8 cellular contexts compared by ENCODE assay signal in the genomic region with DNA sequence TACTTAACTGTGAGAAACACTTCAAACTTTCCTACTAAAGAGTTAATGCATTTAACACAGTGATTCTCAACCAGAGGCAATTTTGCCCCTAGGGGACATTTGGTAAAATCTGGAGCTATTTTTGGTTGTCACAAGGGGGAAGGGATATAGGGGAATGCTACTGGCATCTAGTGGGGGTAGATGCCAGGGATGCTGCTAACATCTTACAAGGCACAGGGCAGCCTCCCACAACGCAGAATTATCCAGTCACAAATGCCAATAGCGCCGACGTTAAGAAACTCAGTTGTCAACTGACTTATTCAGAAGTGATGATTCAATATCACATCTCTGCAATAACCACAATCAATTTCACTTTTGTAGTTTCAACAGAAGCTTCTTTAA. TPM values are rescaled to one million over a fixed set of nuclear protein-coding genes. Genes with fewer than 3 reads are reported as not detected.
DNase-seq lines count a peak whose midpoint lies in the region; ATAC-seq and TF ChIP-seq lines count a peak whose summit lies in the region.

No MANE protein-coding gene starts in this region.

- peak; percentile 36 to 39 for ATAC-seq in activated T-cell treated with anti-CD3 and anti-CD28 coated beads, Interleukin-2, amount 50 U/mL, for 72 hours (replicated peaks in 1 of 2)
- no peak for ATAC-seq in HG03565 (IDR thresholded peaks at IDR 0.05; ENCODE audit: unreplicated experiment)

- H3K27ac Mint-ChIP-seq in activated T-cell treated with anti-CD3 and anti-CD28 coated beads, Interleukin-2, amount 50 U/mL, for 72 hours, result peak overlapping the region; percentile 99
- no peak overlapping the region for H3K27ac Mint-ChIP-seq in glutamatergic neuron (ENCODE audit: unreplicated experiment)

- H3K4me3 Mint-ChIP-seq in activated T-cell treated with anti-CD3 and anti-CD28 coated beads, Interleukin-2, amount 50 U/mL, for 72 hours, result peak overlapping the region; percentile 90 to 99
- H3K4me3 Mint-ChIP-seq in glutamatergic neuron (ENCODE audit: unreplicated experiment), result peak overlapping the region; percentile 88

- peak; percentile 29 to 42 for DNase-seq in activated CD4-positive, alpha-beta T cell treated with anti-CD3 and anti-CD28 coated beads for 24 hours (ENCODE audit: low read depth in 2 of 2)
- DNase-seq in activated CD4-positive, alpha-beta T cell treated with anti-CD3 and anti-CD28 coated beads for 1 hour, result no peak
- DNase-seq in NCI-H1694 treated with DMSO at 0.1 percent for 48 hours (lab: John Stamatoyannopoulos, UW) (peak; percentile 2), glutamatergic neuron (no peak), NCI-H446 (lab: John Stamatoyannopoulos, UW) (no peak)
- peak; percentile 58 to 70 for DNase-seq in activated T-cell treated with anti-CD3 and anti-CD28 coated beads, Interleukin-2, amount 50 U/mL, for 72 hours
- peak; percentile 64 for DNase-seq in stimulated activated CD4-positive, alpha-beta T cell treated with anti-CD3 and anti-CD28 coated beads, Interleukin-1b, Interleukin-23, amount 100 ng/mL, for 48 hours

- peaks cover 4 to 5% of the 10 kb centered on the region in 2 donors for H3K36me3 Mint-ChIP-seq in activated T-cell treated with anti-CD3 and anti-CD28 coated beads, Interleukin-2, amount 50 U/mL, for 72 hours (ENCODE audit: insufficient read depth in 2 of 2)
- H3K36me3 Mint-ChIP-seq in glutamatergic neuron (ENCODE audit: unreplicated experiment), result no peaks in the 10 kb centered on the region

- H3K27me3 Mint-ChIP-seq in activated T-cell treated with anti-CD3 and anti-CD28 coated beads, Interleukin-2, amount 50 U/mL, for 72 hours (ENCODE audit: low read depth), result no peaks in the 10 kb centered on the region
- H3K27me3 Mint-ChIP-seq in glutamatergic neuron (ENCODE audit: unreplicated experiment), result no peaks in the 10 kb centered on the region

- no peaks in the 10 kb centered on the region for H3K9me3 Mint-ChIP-seq in activated T-cell treated with anti-CD3 and anti-CD28 coated beads, Interleukin-2, amount 50 U/mL, for 72 hours
- no peaks in the 10 kb centered on the region for H3K9me3 Mint-ChIP-seq in glutamatergic neuron (ENCODE audit: unreplicated experiment)

- H3K4me1 Mint-ChIP-seq in activated T-cell treated with anti-CD3 and anti-CD28 coated beads, Interleukin-2, amount 50 U/mL, for 72 hours (ENCODE audit: low read depth), result peaks cover 65% of the 10 kb centered on the region
- H3K4me1 Mint-ChIP-seq in glutamatergic neuron (ENCODE audit: low read depth, unreplicated experiment), result peaks cover 17% of the 10 kb centered on the region

- TF ChIP-seq CTCF in glutamatergic neuron (IDR thresholded peaks at IDR 0.05; ENCODE audit: partially characterized antibody, unreplicated experiment), result no peak

RNA-seq across cellular contexts. Expression of a gene that starts 2.0 kb away (rescaled TPM):
- 10 to 100 TPM; 17.6 to 20.1 TPM for total RNA-seq in activated T-cell treated with anti-CD3 and anti-CD28 coated beads, Interleukin-2, amount 50 U/mL, for 72 hours
- 12.0 TPM for total RNA-seq in glutamatergic neuron (ENCODE audit: unreplicated experiment)

Comparison
In these comparisons a context has a peak if more than half of its experiments do, and no peak if none do; other contexts are left out.
1. DNase-seq: peak in activated CD4-positive, alpha-beta T cell treated with anti-CD3 and anti-CD28 coated beads for 24 hours (2 of 2), NCI-H1694 treated with DMSO at 0.1 percent for 48 hours (single experiment), activated T-cell treated with anti-CD3 and anti-CD28 coated beads, Interleukin-2, amount 50 U/mL, for 72 hours (2 of 2) and stimulated activated CD4-positive, alpha-beta T cell treated with anti-CD3 and anti-CD28 coated beads, Interleukin-1b, Interleukin-23, amount 100 ng/mL, for 48 hours (single experiment); none in activated CD4-positive, alpha-beta T cell treated with anti-CD3 and anti-CD28 coated beads for 1 hour (single experiment), glutamatergic neuron (single experiment) and NCI-H446 (0 of 2).